9 cellular contexts compared by ENCODE assay signal in the genomic region with DNA sequence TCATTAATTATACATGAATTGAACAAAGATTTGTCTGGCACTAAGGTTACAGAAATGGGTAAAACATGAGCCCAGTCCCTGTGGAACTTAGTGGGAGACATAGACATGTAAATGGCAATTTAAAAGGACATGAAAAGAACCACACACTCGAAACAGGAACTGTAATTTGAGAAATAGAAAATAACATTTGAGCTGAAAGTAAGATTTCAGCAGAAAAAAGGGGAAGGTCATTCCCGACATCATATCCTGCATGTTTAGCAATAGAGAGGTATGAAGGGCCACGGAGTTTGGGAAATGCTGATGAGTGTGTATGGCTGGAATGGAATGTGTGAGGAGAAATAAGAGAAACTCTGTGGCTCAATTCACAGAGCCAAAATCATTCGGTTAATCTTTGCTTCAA.
DNase-seq lines count a peak whose midpoint lies in the region; ATAC-seq and TF ChIP-seq lines count a peak whose summit lies in the region.
"Had no signal": no experiment of that assay in that cellular context is flagged by ENCODE, and none has a peak within 500 bp of the region (broad histone marks: within the 10 kb centered on the region; RNA-seq: fewer than 3 reads in every experiment).

No MANE protein-coding gene starts in this region.

- ATAC-seq in GM21526 (IDR thresholded peaks at IDR 0.05; ENCODE audit: low FRiP score, unreplicated experiment): peak; percentile 53

- no peak overlapping the region for H3K4me3 ChIP-seq in fibroblast of the aortic adventitia (ENCODE audit: low read depth, low read length)

- TF ChIP-seq CTCF in fibroblast of the aortic adventitia (IDR thresholded peaks at IDR 0.05; ENCODE audit: insufficient read depth, low read length): no peak

- DNase-seq in Ammon's horn (ENCODE audit: low spot score) (peak; percentile 28), MV-4-11 (lab: John Stamatoyannopoulos, UW) (peak; percentile 98), fibroblast of the aortic adventitia (ENCODE audit: low read depth) (peak; percentile 85), NCI-H1417 (lab: John Stamatoyannopoulos, UW) (no peak), NCI-H2107 treated with DMSO at 0.1 percent for 48 hours (lab: John Stamatoyannopoulos, UW; ENCODE audit: unreplicated experiment) (no peak)
- DNase-seq in activated CD8-positive, alpha-beta memory T cell treated with anti-CD3 and anti-CD28 coated beads, Interleukin-2, amount 50 U/mL, for 4 hours: no peak
- no peak for DNase-seq in activated naive CD4-positive, alpha-beta T cell treated with anti-CD3 and anti-CD28 coated beads, Interleukin-2, amount 50 U/mL, for 16 hours
- DNase-seq: DND-41 had no signal

Comparison
In these comparisons a context has a peak if more than half of its experiments do, and no peak if none do; other contexts are left out.
1. DNase-seq: peak in Ammon's horn (single experiment), MV-4-11 (single experiment) and fibroblast of the aortic adventitia (single experiment); none in NCI-H1417 (0 of 3), activated CD8-positive, alpha-beta memory T cell treated with anti-CD3 and anti-CD28 coated beads, Interleukin-2, amount 50 U/mL, for 4 hours (single experiment), NCI-H2107 treated with DMSO at 0.1 percent for 48 hours (single experiment) and activated naive CD4-positive, alpha-beta T cell treated with anti-CD3 and anti-CD28 coated beads, Interleukin-2, amount 50 U/mL, for 16 hours (single experiment).